ENCODE assay signal across 8 cellular contexts in genomic region chr17:80036715-80037477, GRCh38. TPM values are rescaled to one million over a fixed set of nuclear protein-coding genes. Genes with fewer than 3 reads are reported as not detected.
DNase-seq lines count a peak whose midpoint lies in the region; ATAC-seq and TF ChIP-seq lines count a peak whose summit lies in the region.

No MANE protein-coding gene starts in this region.

- H3K9ac ChIP-seq in mesendoderm (ENCODE audit: low read length), result peak overlapping the region; percentile 67
- peak overlapping the region; percentile 69 to 86 for H3K9ac ChIP-seq in stomach smooth muscle (ENCODE audit: low read length in 2 of 2)

- ATAC-seq in activated B cell treated with CpG ODN at 0.5 μM for 24 hours (ENCODE audit: low read depth) (peak; percentile 18), HG02678 (IDR thresholded peaks at IDR 0.05; ENCODE audit: unreplicated experiment) (no peak), GM21360 (IDR thresholded peaks at IDR 0.05; ENCODE audit: unreplicated experiment) (no peak)

- peaks cover 15% of the 10 kb centered on the region for H3K4me1 Mint-ChIP-seq in activated B cell treated with CpG ODN at 0.5 μM for 24 hours

- H3K27me3 Mint-ChIP-seq in activated B cell treated with CpG ODN at 0.5 μM for 24 hours, result peaks cover 5% of the 10 kb centered on the region

- H3K18ac ChIP-seq in mesendoderm (ENCODE audit: low read length), result no peak overlapping the region

- no peaks in the 10 kb centered on the region for H3K27me3 ChIP-seq in effector memory CD4-positive, alpha-beta T cell (replicated peaks; ENCODE audit: control insufficient read depth, insufficient read depth, low read length, poor library complexity, severe bottlenecking)
- H3K27me3 ChIP-seq in mesendoderm (ENCODE audit: insufficient read depth, low read length, poor library complexity) (no peaks in the 10 kb centered on the region), stomach smooth muscle (ENCODE audit: control insufficient read depth in 1 of 2, insufficient read depth in 2 of 2, low read length in 2 of 2) (no peaks in the 10 kb centered on the region)

- no peak overlapping the region for H2AK5ac ChIP-seq in mesendoderm (ENCODE audit: low read length)

- POLR2A ChIA-PET in activated B cell treated with CpG ODN at 0.5 μM for 24 hours (lab: Charles Lee), result no interaction called here

- no peak overlapping the region for H2BK5ac ChIP-seq in mesendoderm (ENCODE audit: low read length)

- peak overlapping the region; percentile 75 for H3K4me3 ChIP-seq in effector memory CD4-positive, alpha-beta T cell (ENCODE audit: insufficient read depth, low read depth, low read length, poor library complexity, severe bottlenecking)
- H3K4me3 ChIP-seq in mesendoderm (ENCODE audit: low read length) (peak overlapping the region; percentile 81), stomach smooth muscle (ENCODE audit: low read length in 2 of 2) (peak overlapping the region; percentile 84 to 87)

- intact Hi-C loops in activated B cell treated with CpG ODN at 0.5 μM for 24 hours (cut with micrococcal nuclease), result loop anchor here (1.0 to 5.0 kb wide), 4 partner anchors 29 to 240 kb away; partner anchors contain the start of genes CBX4, CBX8 and GAA

- H3K27ac Mint-ChIP-seq in activated B cell treated with CpG ODN at 0.5 μM for 24 hours, result peak overlapping the region; percentile 86

- peaks cover 13% of the 10 kb centered on the region for H3K79me1 ChIP-seq in mesendoderm (ENCODE audit: low read length)

- no peak overlapping the region for H4K8ac ChIP-seq in mesendoderm (ENCODE audit: low read depth, low read length)

- no peak overlapping the region for H3K4ac ChIP-seq in mesendoderm (ENCODE audit: low read depth, low read length)

- no peaks in the 10 kb centered on the region for H3K36me3 ChIP-seq in effector memory CD4-positive, alpha-beta T cell (ENCODE audit: control insufficient read depth, insufficient read depth, low read length)
- H3K36me3 ChIP-seq in mesendoderm (ENCODE audit: control insufficient read depth, insufficient read depth, low read length) (no peaks in the 10 kb centered on the region), stomach smooth muscle (ENCODE audit: control insufficient read depth in 2 of 2, insufficient read depth in 2 of 2, low read length in 2 of 2) (peaks cover 4 to 9% of the 10 kb centered on the region in 2 donors)

- peaks cover 3% of the 10 kb centered on the region for H3K36me3 Mint-ChIP-seq in activated B cell treated with CpG ODN at 0.5 μM for 24 hours (ENCODE audit: low read depth)

- H3K4me3 Mint-ChIP-seq in activated B cell treated with CpG ODN at 0.5 μM for 24 hours, result peak overlapping the region; percentile 89

- H3K27ac ChIP-seq in effector memory CD4-positive, alpha-beta T cell (ENCODE audit: insufficient read depth, low read length, poor library complexity, severe bottlenecking), result peak overlapping the region; percentile 70
- peak overlapping the region; percentile 66 for H3K27ac ChIP-seq in mesendoderm (ENCODE audit: low read depth, low read length)
- H3K27ac ChIP-seq in stomach smooth muscle (ENCODE audit: low read length), result peak overlapping the region; percentile 75

- H3K4me2 ChIP-seq in mesendoderm (ENCODE audit: low read length), result peak overlapping the region; percentile 44

- H3K23ac ChIP-seq in mesendoderm (ENCODE audit: low read length), result no peak overlapping the region

- H2BK15ac ChIP-seq in mesendoderm (replicated peaks; ENCODE audit: low read depth), result no peak overlapping the region

- WGBS in mesendoderm (ENCODE audit: extremely low coverage, insufficient coverage, low lambda C conversion rate), result no CpG with 5 or more reads among the region's 52 CpGs

- peaks cover 25% of the 10 kb centered on the region for H3K79me2 ChIP-seq in mesendoderm (ENCODE audit: control insufficient read depth, insufficient read depth, low read length)

- CTCF ChIA-PET in activated B cell treated with CpG ODN at 0.5 μM for 24 hours (lab: Charles Lee), result no interaction called here

- TF ChIP-seq CTCF in activated B cell treated with CpG ODN at 0.5 μM for 24 hours (IDR thresholded peaks at IDR 0.05), result no peak

- DNase-seq in DMS53 (lab: John Stamatoyannopoulos, UW) (peak; percentile 88), NCI-H1092 (lab: John Stamatoyannopoulos, UW) (peak; percentile 81), activated B cell treated with CpG ODN at 0.5 μM for 24 hours (no peak), mesendoderm (peak; percentile 90)
- DNase-seq in effector memory CD4-positive, alpha-beta T cell, result peak in 2 of 3 donors; percentile 18 to 29

- no peaks in the 10 kb centered on the region for H3K9me3 ChIP-seq in effector memory CD4-positive, alpha-beta T cell (ENCODE audit: control insufficient read depth, low read length)
- no peaks in the 10 kb centered on the region for H3K9me3 ChIP-seq in stomach smooth muscle (ENCODE audit: control insufficient read depth in 2 of 2, low read length in 2 of 2)

- peak overlapping the region; percentile 94 for H3K56ac ChIP-seq in mesendoderm (ENCODE audit: low read length)

- H3K4me1 ChIP-seq in effector memory CD4-positive, alpha-beta T cell (ENCODE audit: control insufficient read depth, insufficient read depth, low read length, poor library complexity, severe bottlenecking), result peaks cover 15% of the 10 kb centered on the region
- H3K4me1 ChIP-seq in mesendoderm (ENCODE audit: control insufficient read depth, low read depth, low read length) (peaks cover 2% of the 10 kb centered on the region), stomach smooth muscle (ENCODE audit: control insufficient read depth, insufficient read depth, low read length) (peaks cover 17% of the 10 kb centered on the region)

- H3K9me3 Mint-ChIP-seq in activated B cell treated with CpG ODN at 0.5 μM for 24 hours, result no peaks in the 10 kb centered on the region

- H4K5ac ChIP-seq in mesendoderm (ENCODE audit: low read length), result no peak overlapping the region

- no peak overlapping the region for H2BK120ac ChIP-seq in mesendoderm (ENCODE audit: low read depth, low read length)

RNA-seq across cellular contexts. Expression of gene CCDC40, which starts 0.5 kb away (rescaled TPM):
- 0.46 and 0.55 TPM in 2 replicates for total RNA-seq in activated B cell treated with CpG ODN at 0.5 μM for 24 hours
- 1.8 TPM for polyA plus RNA-seq in mesendoderm (2013, experiment 1 of 2)
- polyA plus RNA-seq in mesendoderm (2013, experiment 2 of 2), result 1.7 TPM

RNA-seq across cellular contexts. Expression of gene TBC1D16, which starts 1.2 kb away (rescaled TPM):
- total RNA-seq in activated B cell treated with CpG ODN at 0.5 μM for 24 hours, result 2.6 and 3.4 TPM in 2 replicates
- polyA plus RNA-seq in mesendoderm (2013, experiment 1 of 2), result 29.6 TPM
- polyA plus RNA-seq in mesendoderm (2013, experiment 2 of 2), result 29.8 TPM
